In genomic region chr5:148690945-148691344, GRCh38 we compare ENCODE assay signal across 9 cellular contexts. TPM values are rescaled to one million over a fixed set of nuclear protein-coding genes. Genes with fewer than 3 reads are reported as not detected.
"Had no signal": no experiment of that assay in that cellular context is flagged by ENCODE, and none has a peak within 500 bp of the region (broad histone marks: within the 10 kb centered on the region; RNA-seq: fewer than 3 reads in every experiment).

No MANE protein-coding gene starts in this region.

- FAIRE-seq: G401.6, GM12878, GM12891, GM12892, GM18507, GM19239 had no signal

- DNase-seq: GDM1, GF-D8 had no signal

- H3K4me3 ChIP-seq: GM12878 had no signal

- ATAC-seq: GM12878 had no signal

RNA-seq across cellular contexts. Expression of gene HTR4, which starts 36.6 kb away (rescaled TPM):
- total RNA-seq: G401, GM12878 had no signal
- polyA plus RNA-seq: GM12878 had no signal
